Comparison of ENCODE assay signal across 21 cellular contexts in genomic region chr1:20840731-20841130, GRCh38.
"Had no signal": no experiment of that assay in that cellular context is flagged by ENCODE, and none has a peak within 500 bp of the region (broad histone marks: within the 10 kb centered on the region; RNA-seq: fewer than 3 reads in every experiment).

No MANE protein-coding gene starts in this region.

- H3K4me1 Mint-ChIP-seq: activated CD4-positive, alpha-beta T cell treated with anti-CD3 and anti-CD28 coated beads, Interleukin-2, amount 10 ng/mL, durations not matched to agents 7 days and 5 days; activated naive CD4-positive, alpha-beta T cell treated with anti-CD3 and anti-CD28 coated beads, Interleukin-2, amount 50 U/mL, for 24 hours; nephron; T-cell had no signal

- H3K36me3 ChIP-seq: uterus had no signal

- H3K27ac Mint-ChIP-seq: activated CD4-positive, alpha-beta T cell treated with anti-CD3 and anti-CD28 coated beads, Interleukin-2, amount 10 ng/mL, durations not matched to agents 7 days and 5 days; activated CD8-positive, alpha-beta T cell treated with anti-CD3 and anti-CD28 coated beads, Interleukin-2, amount 10 ng/mL, durations not matched to agents 7 days and 5 days; activated naive CD4-positive, alpha-beta T cell treated with anti-CD3 and anti-CD28 coated beads, Interleukin-2, amount 50 U/mL, for 24 hours; nephron had no signal

- ATAC-seq: activated CD4-positive, CD25-positive, alpha-beta regulatory T cell treated with anti-CD3 and anti-CD28 coated beads, Interleukin-2, amount 50 U/mL, for 24 hours; activated CD8-positive, alpha-beta T cell treated with anti-CD3 and anti-CD28 coated beads, Interleukin-2, amount 10 ng/mL, durations not matched to agents 7 days and 5 days; lower lobe of right lung; T-cell had no signal

- H3K27ac ChIP-seq: lower lobe of right lung, parathyroid adenoma, tibial nerve, uterus had no signal

- H3K27me3 Mint-ChIP-seq: activated CD4-positive, alpha-beta T cell treated with anti-CD3 and anti-CD28 coated beads, Interleukin-2, amount 10 ng/mL, durations not matched to agents 7 days and 5 days; activated naive CD4-positive, alpha-beta T cell treated with anti-CD3 and anti-CD28 coated beads, Interleukin-2, amount 50 U/mL, for 24 hours; T-cell had no signal

- H3K9me3 ChIP-seq: lower lobe of right lung, tibial nerve, uterus had no signal

- H3K9me3 Mint-ChIP-seq: activated CD4-positive, alpha-beta T cell treated with anti-CD3 and anti-CD28 coated beads, Interleukin-2, amount 10 ng/mL, durations not matched to agents 7 days and 5 days; activated naive CD4-positive, alpha-beta T cell treated with anti-CD3 and anti-CD28 coated beads, Interleukin-2, amount 50 U/mL, for 24 hours; nephron; T-cell had no signal

- H3K4me3 Mint-ChIP-seq: activated CD4-positive, alpha-beta T cell treated with anti-CD3 and anti-CD28 coated beads, Interleukin-2, amount 10 ng/mL, durations not matched to agents 7 days and 5 days; activated CD8-positive, alpha-beta T cell treated with anti-CD3 and anti-CD28 coated beads, Interleukin-2, amount 10 ng/mL, durations not matched to agents 7 days and 5 days; activated naive CD4-positive, alpha-beta T cell treated with anti-CD3 and anti-CD28 coated beads, Interleukin-2, amount 50 U/mL, for 24 hours; nephron; T-cell had no signal

- H3K4me3 ChIP-seq: lower lobe of right lung, tibial nerve, uterus had no signal

- H3K27me3 ChIP-seq: tibial nerve, uterus had no signal

- DNase-seq: activated CD4-positive, alpha-beta T cell treated with anti-CD3 and anti-CD28 coated beads, Interleukin-2, amount 10 ng/mL, durations not matched to agents 7 days and 5 days; activated CD8-positive, alpha-beta memory T cell treated with anti-CD3 and anti-CD28 coated beads, Interleukin-2, amount 50 U/mL, for 48 hours; activated CD8-positive, alpha-beta T cell treated with anti-CD3 and anti-CD28 coated beads, Interleukin-2, amount 10 ng/mL, durations not matched to agents 7 days and 5 days; activated effector memory CD4-positive, alpha-beta T cell treated with anti-CD3 and anti-CD28 coated beads, Interleukin-2, amount 50 U/mL, for 16 hours; activated T-cell treated with anti-CD3 and anti-CD28 coated beads, Interleukin-2, amount 50 U/mL, for 48 hours; cerebellar nuclear complex; effector memory CD4-positive, alpha-beta T cell; hypothalamus; lower lobe of right lung; midbrain; retina; stimulated activated CD4-positive, alpha-beta T cell treated with anti-CD3 and anti-CD28 coated beads, Interleukin-12 subunit alpha, Interleukin-12 subunit beta, amount 100 ng/mL, for 4 hours; stimulated activated CD4-positive, alpha-beta T cell treated with anti-CD3 and anti-CD28 coated beads, Interleukin-1b, Interleukin-23, amount 100 ng/mL, for 48 hours; stimulated activated naive CD4-positive, alpha-beta T cell treated with Interleukin-2 at 50 U/mL for 16 hours; T-cell; uterus had no signal

- H3K4me1 ChIP-seq: lower lobe of right lung, parathyroid adenoma, tibial nerve, uterus had no signal
